18 cellular contexts compared by ENCODE assay signal in genomic region chr6:54907316-54907715, GRCh38.
DNase-seq lines count a peak whose midpoint lies in the region; ATAC-seq lines count a peak whose summit lies in the region.
"Had no signal": no experiment of that assay in that cellular context is flagged by ENCODE, and none has a peak within 500 bp of the region (broad histone marks: within the 10 kb centered on the region; RNA-seq: fewer than 3 reads in every experiment).

No MANE protein-coding gene starts in this region.

- intact Hi-C loops in left colon (cut with DNase I, micrococcal nuclease), result no loop called here

- ATAC-seq in GM18502 (IDR thresholded peaks at IDR 0.05; ENCODE audit: poor library complexity, unreplicated experiment), result peak; percentile 64
- peak; percentile 64 for ATAC-seq in GM21786 (IDR thresholded peaks at IDR 0.05; ENCODE audit: unreplicated experiment)
- ATAC-seq in left colon, result peak; percentile 47
- ATAC-seq in HG02981 (IDR thresholded peaks at IDR 0.05; ENCODE audit: unreplicated experiment), result no peak
- no peak for ATAC-seq in HG03280 (IDR thresholded peaks at IDR 0.05; ENCODE audit: unreplicated experiment)
- ATAC-seq: HepG2, psoas muscle had no signal

- DNase-seq in MV-4-11 (lab: John Stamatoyannopoulos, UW) (peak; percentile 5), left colon (no peak), cerebellum (ENCODE audit: low spot score) (no peak)
- DNase-seq: activated CD4-positive, alpha-beta T cell treated with anti-CD3 and anti-CD28 coated beads, Interleukin-2, amount 50 U/mL, for 4 hours; activated gamma-delta T cell treated with Interleukin-2 at 50 U/mL for 16 hours; adrenal gland; dermis blood vessel endothelial cell; DMS53; immature natural killer cell; NCI-H774; Peyer's patch; psoas muscle; stimulated activated naive CD4-positive, alpha-beta T cell had no signal

Comparison
In these comparisons a context has a peak if more than half of its experiments do, and no peak if none do; other contexts are left out.
1. ATAC-seq: peak in GM18502 (single experiment), GM21786 (single experiment) and left colon (single experiment); none in HG02981 (single experiment) and HG03280 (single experiment).